In the genomic region with DNA sequence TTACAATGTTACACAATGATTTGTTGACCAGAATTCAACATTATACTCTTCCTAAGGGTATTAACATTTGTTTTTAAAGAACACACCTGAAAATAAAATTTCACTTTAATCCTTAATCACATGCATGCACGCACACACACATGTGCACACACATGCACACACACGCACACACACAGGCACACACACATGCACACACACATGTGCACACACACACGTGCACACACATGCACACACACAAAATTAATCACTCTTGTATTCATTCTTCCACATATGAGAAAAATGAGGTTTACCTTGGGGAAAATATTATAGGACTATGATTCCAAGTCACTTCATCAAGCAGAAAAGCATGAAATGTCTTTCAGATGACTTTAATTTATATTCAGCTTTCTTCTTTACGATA, we compare ENCODE assay signal across 36 cellular contexts.
"Had no signal": no experiment of that assay in that cellular context is flagged by ENCODE, and none has a peak within 500 bp of the region (broad histone marks: within the 10 kb centered on the region; RNA-seq: fewer than 3 reads in every experiment).

No MANE protein-coding gene starts in this region.

- H3K36me3 ChIP-seq: MG63 had no signal

- H3K4me3 ChIP-seq: MG63 had no signal

- DNase-seq: Kasumi-1, MG63, MM.1S, MV-4-11, NCI-H1048, NCI-H1092, NCI-H1092 treated with DMSO at 0.1 percent for 48 hours, NCI-H1105, NCI-H1105 treated with DMSO at 0.1 percent for 48 hours, NCI-H1417, NCI-H1417 treated with DMSO at 0.1 percent for 48 hours, NCI-H1436, NCI-H1436 treated with DMSO at 0.1 percent for 48 hours, NCI-H146, NCI-H1694, NCI-H1694 treated with DMSO at 0.1 percent for 48 hours, NCI-H187, NCI-H187 treated with DMSO at 0.1 percent for 48 hours, NCI-H1930, NCI-H2029, NCI-H2029 treated with DMSO at 0.1 percent for 48 hours, NCI-H2081, NCI-H2081 treated with DMSO at 0.1 percent for 48 hours, NCI-H2107, NCI-H2171, NCI-H2171 treated with DMSO at 0.1 percent for 48 hours, NCI-H2227 treated with DMSO at 0.1 percent for 48 hours, NCI-H226, NCI-H345, NCI-H446, NCI-H446 treated with DMSO at 0.1 percent for 48 hours, NCI-H510A, NCI-H510A treated with DMSO at 0.1 percent for 48 hours, NCI-H524, NCI-H524 treated with DMSO at 0.1 percent for 48 hours, NCI-H526 had no signal

- H3K9me3 ChIP-seq: MG63 had no signal
